In genomic region chr15:74722591-74722990, GRCh38 we compare ENCODE assay signal across 1 cellular context.
TF ChIP-seq lines count a peak whose summit lies in the region.

No MANE protein-coding gene starts in this region.

TF ChIP-seq in H1, 55 proteins besides CTCF, POLR2A, EP300 and RAD21:
- TF ChIP-seq RFX5 (IDR thresholded peaks at IDR 0.05; ENCODE audit: borderline replicate concordance, low read depth, low read length) (no peak), CHD2 (IDR thresholded peaks at IDR 0.05; ENCODE audit: low read length) (no peak), YY1 (IDR thresholded peaks at IDR 0.05; ENCODE audit: low read depth, low read length) (no peak), TBP (IDR thresholded peaks at IDR 0.05; ENCODE audit: low read depth, low read length) (no peak), TCF12 (IDR thresholded peaks at IDR 0.05; ENCODE audit: low read depth, low read length) (no peak), SP1 (IDR thresholded peaks at IDR 0.05; ENCODE audit: low read depth, low read length) (no peak), SP2 (IDR thresholded peaks at IDR 0.05; ENCODE audit: low read length) (no peak), SAP30 (IDR thresholded peaks at IDR 0.05; ENCODE audit: insufficient read depth, insufficient replicate concordance, low read length) (no peak)
TF ChIP-seq in H1: peak in this region for 0.
